ENCODE assay signal across 23 cellular contexts in the genomic region with DNA sequence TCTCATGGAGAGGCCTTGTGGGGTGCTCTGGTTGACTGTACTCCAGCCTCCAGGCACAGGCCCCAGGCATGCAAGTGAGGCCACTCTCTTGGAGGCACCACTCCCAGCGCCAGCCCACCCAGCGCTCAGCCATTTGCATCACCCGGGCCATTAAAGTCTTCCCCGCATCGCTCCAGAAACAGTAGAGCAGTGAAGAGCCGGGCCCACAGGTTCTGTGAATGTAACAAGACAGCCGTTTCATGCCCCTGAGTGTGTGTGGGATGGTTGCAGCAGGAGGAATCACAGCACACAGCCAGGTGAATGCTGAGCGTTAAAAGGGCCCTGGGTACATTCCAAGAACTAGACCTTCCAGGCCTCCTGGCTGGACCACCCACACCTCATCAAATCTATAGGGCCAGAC. TPM values are rescaled to one million over a fixed set of nuclear protein-coding genes. Genes with fewer than 3 reads are reported as not detected.
A peak's percentile ranks its signal among the peaks of the same experiment; 100 is the strongest.
DNase-seq lines count a peak whose midpoint lies in the region; ATAC-seq and TF ChIP-seq lines count a peak whose summit lies in the region.
"Had no signal": no experiment of that assay in that cellular context is flagged by ENCODE, and none has a peak within 500 bp of the region (broad histone marks: within the 10 kb centered on the region; RNA-seq: fewer than 3 reads in every experiment).

No MANE protein-coding gene starts in this region.

- no peak overlapping the region for H3K4me3 ChIP-seq in endodermal cell (ENCODE audit: low read length)
- H3K4me3 ChIP-seq: GM12878, HAP-1 had no signal

- TF ChIP-seq CTCF in endodermal cell (conservative IDR thresholded peaks at IDR 0.05) (no peak), osteocyte (IDR thresholded peaks at IDR 0.05) (no peak)

- CTCF ChIA-PET in activated CD4-positive, alpha-beta T cell treated with anti-CD3 and anti-CD28 coated beads for 36 hours (lab: Charles Lee) = interaction anchor here (2.9 kb wide), 1 partner anchor 12 kb away, joined by 11 read pairs; no protein-coding TSS in a partner anchor

- no peak for ATAC-seq in activated CD4-positive, alpha-beta T cell treated with anti-CD3 and anti-CD28 coated beads for 36 hours
- no peak for ATAC-seq in stimulated activated effector memory CD8-positive, alpha-beta T cell treated with anti-CD3 and anti-CD28 coated beads, Interleukin-12 subunit alpha, Interleukin-12 subunit beta, amount 100 ng/mL, for 72 hours
- ATAC-seq in GM21723 (IDR thresholded peaks at IDR 0.05; ENCODE audit: unreplicated experiment) = no peak
- ATAC-seq: CD8-positive, alpha-beta T cell; GM12878 had no signal

- peaks cover 4% of the 10 kb centered on the region for H3K36me3 Mint-ChIP-seq in activated CD4-positive, alpha-beta T cell treated with anti-CD3 and anti-CD28 coated beads for 36 hours (ENCODE audit: low read depth)
- peaks cover 3% of the 10 kb centered on the region for H3K36me3 Mint-ChIP-seq in activated naive CD4-positive, alpha-beta T cell treated with anti-CD3 and anti-CD28 coated beads, Interleukin-2, amount 50 U/mL, for 24 hours
- H3K36me3 Mint-ChIP-seq in endodermal cell (ENCODE audit: low read depth) (no peaks in the 10 kb centered on the region), osteocyte (ENCODE audit: unreplicated experiment) (no peaks in the 10 kb centered on the region)
- H3K36me3 Mint-ChIP-seq in stimulated activated effector memory CD8-positive, alpha-beta T cell treated with anti-CD3 and anti-CD28 coated beads, Interleukin-12 subunit alpha, Interleukin-12 subunit beta, amount 100 ng/mL, for 72 hours = peaks cover 24% of the 10 kb centered on the region
- H3K36me3 Mint-ChIP-seq: CD8-positive, alpha-beta T cell had no signal

- H3K9me3 Mint-ChIP-seq in activated CD4-positive, alpha-beta T cell treated with anti-CD3 and anti-CD28 coated beads for 36 hours (ENCODE audit: low read depth) = peaks cover 3% of the 10 kb centered on the region
- peaks cover 3% of the 10 kb centered on the region for H3K9me3 Mint-ChIP-seq in activated naive CD4-positive, alpha-beta T cell treated with anti-CD3 and anti-CD28 coated beads, Interleukin-2, amount 50 U/mL, for 24 hours
- H3K9me3 Mint-ChIP-seq in endodermal cell (no peaks in the 10 kb centered on the region), osteocyte (ENCODE audit: unreplicated experiment) (no peaks in the 10 kb centered on the region)
- peaks cover under 1% of the 10 kb centered on the region for H3K9me3 Mint-ChIP-seq in stimulated activated effector memory CD8-positive, alpha-beta T cell treated with anti-CD3 and anti-CD28 coated beads, Interleukin-12 subunit alpha, Interleukin-12 subunit beta, amount 100 ng/mL, for 72 hours
- H3K9me3 Mint-ChIP-seq: CD8-positive, alpha-beta T cell had no signal

- no peaks in the 10 kb centered on the region for H3K27me3 ChIP-seq in endodermal cell (ENCODE audit: control insufficient read depth, insufficient read depth, low read length, poor library complexity, severe bottlenecking)

- no peaks in the 10 kb centered on the region for H3K9me3 ChIP-seq in endodermal cell (ENCODE audit: control insufficient read depth, low read length)
- H3K9me3 ChIP-seq: HAP-1 had no signal

- 84 to 92% methylated on average over 7 to 8 of the region's 8 CpGs for WGBS in endodermal cell (ENCODE audit: insufficient coverage in 1 of 2, insufficient read length in 1 of 2), 2 experiments

- no peak overlapping the region for H3K27ac ChIP-seq in endodermal cell (ENCODE audit: low read depth, low read length)
- H3K27ac ChIP-seq: 22Rv1, RWPE1 had no signal

- POLR2A ChIA-PET in activated CD4-positive, alpha-beta T cell treated with anti-CD3 and anti-CD28 coated beads for 36 hours (lab: Charles Lee) = no interaction called here

- no peak for DNase-seq in activated CD4-positive, alpha-beta T cell treated with anti-CD3 and anti-CD28 coated beads for 36 hours
- no peak for DNase-seq in activated CD4-positive, alpha-beta T cell treated with anti-CD3 and anti-CD28 coated beads, Interleukin-2, amount 50 U/mL, for 48 hours
- DNase-seq in activated naive CD4-positive, alpha-beta T cell treated with Interleukin-2 at 50 U/mL for 16 hours = no peak
- peak; percentile 26 for DNase-seq in endodermal cell
- DNase-seq in stimulated activated effector memory CD8-positive, alpha-beta T cell treated with anti-CD3 and anti-CD28 coated beads, Interleukin-12 subunit alpha, Interleukin-12 subunit beta, amount 100 ng/mL, for 72 hours (ENCODE audit: low spot score in 2 of 2) = no peak
- no peak for DNase-seq in osteocyte (ENCODE audit: extremely low spot score, unreplicated experiment)
- DNase-seq: C1 segment of cervical spinal cord; CD8-positive, alpha-beta T cell; DND-41; Kasumi-1; NCI-H1048; NCI-H1436; NCI-H1930; NCI-H226; NCI-H510A treated with DMSO at 0.1 percent for 48 hours; NCI-H748 treated with DMSO at 0.1 percent for 48 hours had no signal

- no peak overlapping the region for H3K9ac ChIP-seq in endodermal cell (ENCODE audit: extremely low read depth, low read length, poor library complexity, severe bottlenecking)

- peak overlapping the region; percentile 98 for H3K27ac Mint-ChIP-seq in activated CD4-positive, alpha-beta T cell treated with anti-CD3 and anti-CD28 coated beads for 36 hours
- H3K27ac Mint-ChIP-seq in activated naive CD4-positive, alpha-beta T cell treated with anti-CD3 and anti-CD28 coated beads, Interleukin-2, amount 50 U/mL, for 24 hours = peak overlapping the region; percentile 97
- H3K27ac Mint-ChIP-seq in endodermal cell = no peak overlapping the region
- peak overlapping the region; percentile 98 for H3K27ac Mint-ChIP-seq in stimulated activated effector memory CD8-positive, alpha-beta T cell treated with anti-CD3 and anti-CD28 coated beads, Interleukin-12 subunit alpha, Interleukin-12 subunit beta, amount 100 ng/mL, for 72 hours
- H3K27ac Mint-ChIP-seq in osteocyte (ENCODE audit: unreplicated experiment) = no peak overlapping the region
- H3K27ac Mint-ChIP-seq: CD8-positive, alpha-beta T cell had no signal

- intact Hi-C loops in activated CD4-positive, alpha-beta T cell treated with anti-CD3 and anti-CD28 coated beads for 36 hours (cut with DNase I, micrococcal nuclease) = loop anchor here (5.0 to 10.0 kb wide), 5 partner anchors 137 to 390 kb away; partner anchors contain the start of genes CD58 (in 1 of the 2) and TRIM45 (in 1 of the 2)

- peaks cover 47% of the 10 kb centered on the region for H3K4me1 Mint-ChIP-seq in activated CD4-positive, alpha-beta T cell treated with anti-CD3 and anti-CD28 coated beads for 36 hours
- H3K4me1 Mint-ChIP-seq in activated naive CD4-positive, alpha-beta T cell treated with anti-CD3 and anti-CD28 coated beads, Interleukin-2, amount 50 U/mL, for 24 hours = peaks cover 48% of the 10 kb centered on the region
- H3K4me1 Mint-ChIP-seq in endodermal cell (no peaks in the 10 kb centered on the region), osteocyte (ENCODE audit: unreplicated experiment) (no peaks in the 10 kb centered on the region)
- peaks cover 49% of the 10 kb centered on the region for H3K4me1 Mint-ChIP-seq in stimulated activated effector memory CD8-positive, alpha-beta T cell treated with anti-CD3 and anti-CD28 coated beads, Interleukin-12 subunit alpha, Interleukin-12 subunit beta, amount 100 ng/mL, for 72 hours

- H3K4me1 ChIP-seq in endodermal cell (ENCODE audit: control insufficient read depth, insufficient read depth, low read length) = no peaks in the 10 kb centered on the region
- H3K4me1 ChIP-seq: HAP-1 had no signal

- H3K4me3 Mint-ChIP-seq in activated CD4-positive, alpha-beta T cell treated with anti-CD3 and anti-CD28 coated beads for 36 hours = no peak overlapping the region
- H3K4me3 Mint-ChIP-seq in activated naive CD4-positive, alpha-beta T cell treated with anti-CD3 and anti-CD28 coated beads, Interleukin-2, amount 50 U/mL, for 24 hours = no peak overlapping the region
- H3K4me3 Mint-ChIP-seq in endodermal cell = no peak overlapping the region
- H3K4me3 Mint-ChIP-seq in stimulated activated effector memory CD8-positive, alpha-beta T cell treated with anti-CD3 and anti-CD28 coated beads, Interleukin-12 subunit alpha, Interleukin-12 subunit beta, amount 100 ng/mL, for 72 hours = no peak overlapping the region
- no peak overlapping the region for H3K4me3 Mint-ChIP-seq in osteocyte (ENCODE audit: unreplicated experiment)
- H3K4me3 Mint-ChIP-seq: CD8-positive, alpha-beta T cell had no signal

- H3K36me3 ChIP-seq in endodermal cell (ENCODE audit: control insufficient read depth, insufficient read depth, low read length) = no peaks in the 10 kb centered on the region
- H3K36me3 ChIP-seq: HAP-1 had no signal

- no peaks in the 10 kb centered on the region for H3K27me3 Mint-ChIP-seq in activated CD4-positive, alpha-beta T cell treated with anti-CD3 and anti-CD28 coated beads for 36 hours
- H3K27me3 Mint-ChIP-seq in activated naive CD4-positive, alpha-beta T cell treated with anti-CD3 and anti-CD28 coated beads, Interleukin-2, amount 50 U/mL, for 24 hours = no peaks in the 10 kb centered on the region
- H3K27me3 Mint-ChIP-seq in endodermal cell (ENCODE audit: insufficient read depth) (no peaks in the 10 kb centered on the region), osteocyte (ENCODE audit: unreplicated experiment) (peaks cover 14% of the 10 kb centered on the region)

RNA-seq across cellular contexts. Expression of gene CD2, which starts 19.0 kb away (rescaled TPM):
- total RNA-seq in activated CD4-positive, alpha-beta T cell treated with anti-CD3 and anti-CD28 coated beads for 36 hours = 100 to 1,000 TPM; 287 to 291 TPM
- not detected for total RNA-seq in endodermal cell
- not detected for polyA plus RNA-seq in endodermal cell (2013, experiment 1 of 2)
- polyA plus RNA-seq in endodermal cell (2013, experiment 2 of 2) = not detected
- not detected in 2 replicates for total RNA-seq in osteocyte
- total RNA-seq: MCF 10A had no signal

Comparison
In these comparisons a context has a peak if more than half of its experiments do, and no peak if none do; other contexts are left out.
1. H3K27ac Mint-ChIP-seq: peak in activated CD4-positive, alpha-beta T cell treated with anti-CD3 and anti-CD28 coated beads for 36 hours (single experiment), activated naive CD4-positive, alpha-beta T cell treated with anti-CD3 and anti-CD28 coated beads, Interleukin-2, amount 50 U/mL, for 24 hours (single experiment) and stimulated activated effector memory CD8-positive, alpha-beta T cell treated with anti-CD3 and anti-CD28 coated beads, Interleukin-12 subunit alpha, Interleukin-12 subunit beta, amount 100 ng/mL, for 72 hours (single experiment); none in endodermal cell (single experiment) and osteocyte (single experiment).
2. RNA of gene CD2, which starts 19.0 kb away (total RNA-seq): 287 to 291 TPM in activated CD4-positive, alpha-beta T cell treated with anti-CD3 and anti-CD28 coated beads for 36 hours; not detected in endodermal cell and not detected in osteocyte; every median in the first group is over 100 times any median in the second.